1 cellular context compared by ENCODE assay signal in genomic region chr20:62367483-62368302, GRCh38.
A peak's percentile ranks its signal among the peaks of the same experiment; 100 is the strongest.
TF ChIP-seq lines count a peak whose summit lies in the region.

No MANE protein-coding gene starts in this region.

TF ChIP-seq in HepG2, 621 proteins besides CTCF, POLR2A, EP300 and RAD21 (continued from another document and continues in another):
- TF ChIP-seq REST (IDR thresholded peaks at IDR 0.05; ENCODE audit: borderline replicate concordance in 1 of 2, low read depth in 1 of 2, low read length in 2 of 2) (no peak), NFYB (CRISPR knock-in tag; IDR thresholded peaks at IDR 0.05) (no peak; the same call in 1 of the 2 replicates), KDM4B (CRISPR knock-in tag; IDR thresholded peaks at IDR 0.05) (0 out of 2 replicates have a peak, but pooled peaks have one; percentile 27), FOXK1 (CRISPR knock-in tag; IDR thresholded peaks at IDR 0.05; ENCODE audit: borderline replicate concordance, low read depth) (0 out of 2 replicates have a peak, but pooled peaks have one; percentile 41), SOX13 (IDR thresholded peaks at IDR 0.05) (no peak), SOX13 (CRISPR knock-in tag; conservative IDR thresholded peaks at IDR 0.05 in 1 of 2, IDR thresholded peaks at IDR 0.05 in 1 of 2) (peak in 1 of 2 experiments; percentile 47; a peak in 2 of 4 replicates), EHMT2 (IDR thresholded peaks at IDR 0.05; ENCODE audit: borderline replicate concordance, low read depth, low read length) (no peak), NBN (conservative IDR thresholded peaks at IDR 0.05) (no peak), ZSCAN12 (CRISPR knock-in tag; IDR thresholded peaks at IDR 0.05) (0 out of 2 replicates have a peak, but pooled peaks have one; percentile 74), HNRNPUL1 (IDR thresholded peaks at IDR 0.05; ENCODE audit: low read depth, low read length) (no peak), ZNF256 (CRISPR knock-in tag; conservative IDR thresholded peaks at IDR 0.05) (no peak), ZBTB1 (CRISPR knock-in tag; IDR thresholded peaks at IDR 0.05; ENCODE audit: borderline replicate concordance) (peak; percentile 57; the same call in 1 of the 2 replicates), ZFYVE20 (CRISPR knock-in tag; IDR thresholded peaks at IDR 0.05; ENCODE audit: borderline replicate concordance, low read depth) (peak; percentile 92), PAX8 (CRISPR knock-in tag; IDR thresholded peaks at IDR 0.05; ENCODE audit: borderline replicate concordance) (peak; percentile 97; the same call in 1 of the 2 replicates), PPARG (CRISPR knock-in tag; conservative IDR thresholded peaks at IDR 0.05) (peak; percentile 11), NFRKB (IDR thresholded peaks at IDR 0.05) (no peak), ZNF691 (CRISPR knock-in tag; IDR thresholded peaks at IDR 0.05; ENCODE audit: borderline replicate concordance, low read depth) (peak; percentile 80), HHEX (CRISPR knock-in tag; IDR thresholded peaks at IDR 0.05) (0 out of 2 replicates have a peak, but pooled peaks have one; percentile 4), SAP130 (CRISPR knock-in tag; IDR thresholded peaks at IDR 0.05; ENCODE audit: low read depth) (no peak; the same call in none of the 2 replicates), TFE3 (CRISPR knock-in tag; IDR thresholded peaks at IDR 0.05) (no peak; the same call in 1 of the 2 replicates), SMARCE1 (IDR thresholded peaks at IDR 0.05; ENCODE audit: borderline replicate concordance) (no peak), TBX3 (IDR thresholded peaks at IDR 0.05; ENCODE audit: borderline replicate concordance) (no peak), NFYC (CRISPR knock-in tag; IDR thresholded peaks at IDR 0.05) (no peak), MAFK (conservative IDR thresholded peaks at IDR 0.05 in 1 of 2, IDR thresholded peaks at IDR 0.05 in 1 of 2; ENCODE audit: low read length in 2 of 2) (no peak), MED13 (CRISPR knock-in tag; IDR thresholded peaks at IDR 0.05) (peak; percentile 41; the same call in 1 of the 2 replicates), MAFF (IDR thresholded peaks at IDR 0.05; ENCODE audit: low read depth, low read length) (no peak), MTF2 (CRISPR knock-in tag; IDR thresholded peaks at IDR 0.05; ENCODE audit: borderline replicate concordance) (no peak), ZNF30 (CRISPR knock-in tag; IDR thresholded peaks at IDR 0.05) (peak; percentile 72), NR2C2 (CRISPR knock-in tag; IDR thresholded peaks at IDR 0.05; ENCODE audit: borderline replicate concordance) (peak; percentile 79), NCOA5 (CRISPR knock-in tag; IDR thresholded peaks at IDR 0.05) (no peak), AHDC1 (CRISPR knock-in tag; IDR thresholded peaks at IDR 0.05; ENCODE audit: borderline replicate concordance) (0 out of 2 replicates have a peak, but pooled peaks have one; percentile 66), ZNF382 (CRISPR knock-in tag; IDR thresholded peaks at IDR 0.05; ENCODE audit: borderline replicate concordance) (no peak), SKIL (CRISPR knock-in tag; IDR thresholded peaks at IDR 0.05; ENCODE audit: borderline replicate concordance) (peak; percentile 24; the same call in 1 of the 2 replicates), ZNF547 (CRISPR knock-in tag; IDR thresholded peaks at IDR 0.05) (peak; percentile 90)
- TF ChIP-seq, protein P1, sequence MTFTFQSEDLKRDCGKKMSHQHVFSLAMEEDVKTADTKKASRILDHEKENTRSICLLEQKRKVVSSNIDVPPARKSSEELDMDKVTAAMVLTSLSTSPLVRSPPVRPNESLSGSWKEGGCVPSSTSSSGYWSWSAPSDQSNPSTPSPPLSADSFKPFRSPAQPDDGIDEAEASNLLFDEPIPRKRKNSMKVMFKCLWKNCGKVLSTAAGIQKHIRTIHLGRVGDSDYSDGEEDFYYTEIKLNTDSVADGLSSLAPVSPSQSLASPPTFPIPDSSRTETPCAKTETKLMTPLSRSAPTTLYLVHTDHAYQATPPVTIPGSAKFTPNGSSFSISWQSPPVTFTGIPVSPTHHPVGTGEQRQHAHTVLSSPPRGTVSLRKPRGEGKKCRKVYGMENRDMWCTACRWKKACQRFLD (CRISPR knock-in tag; IDR thresholded peaks at IDR 0.05; ENCODE audit: borderline replicate concordance), result peak; percentile 97
- TF ChIP-seq, protein P2, sequence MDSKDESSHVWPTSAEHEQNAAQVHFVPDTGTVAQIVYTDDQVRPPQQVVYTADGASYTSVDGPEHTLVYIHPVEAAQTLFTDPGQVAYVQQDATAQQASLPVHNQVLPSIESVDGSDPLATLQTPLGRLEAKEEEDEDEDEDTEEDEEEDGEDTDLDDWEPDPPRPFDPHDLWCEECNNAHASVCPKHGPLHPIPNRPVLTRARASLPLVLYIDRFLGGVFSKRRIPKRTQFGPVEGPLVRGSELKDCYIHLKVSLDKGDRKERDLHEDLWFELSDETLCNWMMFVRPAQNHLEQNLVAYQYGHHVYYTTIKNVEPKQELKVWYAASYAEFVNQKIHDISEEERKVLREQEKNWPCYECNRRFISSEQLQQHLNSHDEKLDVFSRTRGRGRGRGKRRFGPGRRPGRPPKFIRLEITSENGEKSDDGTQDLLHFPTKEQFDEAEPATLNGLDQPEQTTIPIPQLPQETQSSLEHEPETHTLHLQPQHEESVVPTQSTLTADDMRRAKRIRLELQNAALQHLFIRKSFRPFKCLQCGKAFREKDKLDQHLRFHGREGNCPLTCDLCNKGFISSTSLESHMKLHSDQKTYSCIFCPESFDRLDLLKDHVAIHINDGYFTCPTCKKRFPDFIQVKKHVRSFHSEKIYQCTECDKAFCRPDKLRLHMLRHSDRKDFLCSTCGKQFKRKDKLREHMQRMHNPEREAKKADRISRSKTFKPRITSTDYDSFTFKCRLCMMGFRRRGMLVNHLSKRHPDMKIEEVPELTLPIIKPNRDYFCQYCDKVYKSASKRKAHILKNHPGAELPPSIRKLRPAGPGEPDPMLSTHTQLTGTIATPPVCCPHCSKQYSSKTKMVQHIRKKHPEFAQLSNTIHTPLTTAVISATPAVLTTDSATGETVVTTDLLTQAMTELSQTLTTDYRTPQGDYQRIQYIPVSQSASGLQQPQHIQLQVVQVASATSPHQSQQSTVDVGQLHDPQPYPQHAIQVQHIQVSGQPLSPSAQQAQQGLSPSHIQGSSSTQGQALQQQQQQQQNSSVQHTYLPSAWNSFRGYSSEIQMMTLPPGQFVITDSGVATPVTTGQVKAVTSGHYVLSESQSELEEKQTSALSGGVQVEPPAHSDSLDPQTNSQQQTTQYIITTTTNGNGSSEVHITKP (CRISPR knock-in tag; IDR thresholded peaks at IDR 0.05; ENCODE audit: low read depth), result peak; percentile 70; the same call in 1 of the 2 replicates
- TF ChIP-seq, protein P3, sequence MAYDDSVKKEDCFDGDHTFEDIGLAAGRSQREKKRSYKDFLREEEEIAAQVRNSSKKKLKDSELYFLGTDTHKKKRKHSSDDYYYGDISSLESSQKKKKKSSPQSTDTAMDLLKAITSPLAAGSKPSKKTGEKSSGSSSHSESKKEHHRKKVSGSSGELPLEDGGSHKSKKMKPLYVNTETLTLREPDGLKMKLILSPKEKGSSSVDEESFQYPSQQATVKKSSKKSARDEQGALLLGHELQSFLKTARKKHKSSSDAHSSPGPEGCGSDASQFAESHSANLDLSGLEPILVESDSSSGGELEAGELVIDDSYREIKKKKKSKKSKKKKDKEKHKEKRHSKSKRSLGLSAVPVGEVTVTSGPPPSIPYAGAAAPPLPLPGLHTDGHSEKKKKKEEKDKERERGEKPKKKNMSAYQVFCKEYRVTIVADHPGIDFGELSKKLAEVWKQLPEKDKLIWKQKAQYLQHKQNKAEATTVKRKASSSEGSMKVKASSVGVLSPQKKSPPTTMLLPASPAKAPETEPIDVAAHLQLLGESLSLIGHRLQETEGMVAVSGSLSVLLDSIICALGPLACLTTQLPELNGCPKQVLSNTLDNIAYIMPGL (CRISPR knock-in tag; IDR thresholded peaks at IDR 0.05; ENCODE audit: borderline replicate concordance in 1 of 2, low read depth in 1 of 2), result peak; percentile 16 to 82; a peak in 3 of 4 replicates
- TF ChIP-seq, protein P4, sequence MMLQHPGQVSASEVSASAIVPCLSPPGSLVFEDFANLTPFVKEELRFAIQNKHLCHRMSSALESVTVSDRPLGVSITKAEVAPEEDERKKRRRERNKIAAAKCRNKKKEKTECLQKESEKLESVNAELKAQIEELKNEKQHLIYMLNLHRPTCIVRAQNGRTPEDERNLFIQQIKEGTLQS (CRISPR knock-in tag; IDR thresholded peaks at IDR 0.05), result peak; percentile 23
